ENCODE assay signal across 8 cellular contexts in genomic region chr16:68246121-68246520, GRCh38. TPM values are rescaled to one million over a fixed set of nuclear protein-coding genes. Genes with fewer than 3 reads are reported as not detected.
DNase-seq lines count a peak whose midpoint lies in the region; ATAC-seq and TF ChIP-seq lines count a peak whose summit lies in the region.

No MANE protein-coding gene starts in this region.

- no peak overlapping the region for H4K5ac ChIP-seq in mesendoderm (ENCODE audit: low read length)

- RAD21 ChIA-PET in HCT116 (lab: Charles Lee; ENCODE audit: low non-redundant PET in 1 of 2, low total read pairs in 2 of 2, uncharacterized antibody in 2 of 2, unreplicated experiment in 2 of 2) = no interaction called here

- H3K27ac Mint-ChIP-seq in activated CD4-positive, alpha-beta memory T cell treated with anti-CD3 and anti-CD28 coated beads for 36 hours = no peak overlapping the region

- no TSS peak for BruUV-seq in HCT116 (replicated peaks; lab: Mats Ljungman, UMichigan)

- ATAC-seq in HCT116 (no peak), right cardiac atrium (no peak)
- ATAC-seq in activated CD4-positive, CD25-positive, alpha-beta regulatory T cell treated with anti-CD3 and anti-CD28 coated beads, Interleukin-2, amount 50 U/mL, for 24 hours = no peak

- H3K9ac ChIP-seq in HCT116 (ENCODE audit: low read length) (peak overlapping the region; percentile 67), mesendoderm (ENCODE audit: low read length) (no peak overlapping the region)

- H3K27me3 Mint-ChIP-seq in activated CD4-positive, alpha-beta memory T cell treated with anti-CD3 and anti-CD28 coated beads for 36 hours = no peaks in the 10 kb centered on the region

- H3K23ac ChIP-seq in mesendoderm (ENCODE audit: low read length) = no peak overlapping the region

- peaks cover 5 to 21% of the 10 kb centered on the region in 2 experiments; a peak in 3 of 4 replicates for H3K4me1 ChIP-seq in HCT116 (ENCODE audit: control insufficient read depth in 1 of 2, insufficient read depth in 2 of 2, low read length in 2 of 2)
- H3K4me1 ChIP-seq in right cardiac atrium (ENCODE audit: control insufficient read depth, insufficient read depth, low read length) = peaks cover 19% of the 10 kb centered on the region
- peaks cover 13 to 60% (median 33%) of the 10 kb centered on the region in 6 donors for H3K4me1 ChIP-seq in spleen
- H3K4me1 ChIP-seq in mesendoderm (ENCODE audit: control insufficient read depth, low read depth, low read length) = peaks cover 4% of the 10 kb centered on the region

- no peak overlapping the region for H4K8ac ChIP-seq in mesendoderm (ENCODE audit: low read depth, low read length)

- H2BK120ac ChIP-seq in mesendoderm (ENCODE audit: low read depth, low read length) = no peak overlapping the region

- H4K20me1 ChIP-seq in HCT116 (ENCODE audit: insufficient read depth) = no peaks in the 10 kb centered on the region

- no peak overlapping the region for H3K18ac ChIP-seq in mesendoderm (ENCODE audit: low read length)

- no peaks in the 10 kb centered on the region for H3K9me2 ChIP-seq in HCT116 (ENCODE audit: insufficient read depth)

- no peaks in the 10 kb centered on the region for H3K79me1 ChIP-seq in mesendoderm (ENCODE audit: low read length)

- H3K27me3 ChIP-seq in HCT116 (ENCODE audit: insufficient read depth, low read length) (no peaks in the 10 kb centered on the region), right cardiac atrium (ENCODE audit: control insufficient read depth, insufficient read depth) (no peaks in the 10 kb centered on the region), spleen (replicated peaks in 1 of 7) (no peaks in the 10 kb centered on the region), mesendoderm (ENCODE audit: insufficient read depth, low read length, poor library complexity) (no peaks in the 10 kb centered on the region)

- DNase-seq in HCT116 (ENCODE audit: low read depth, low spot score) = no peak
- DNase-seq in activated CD4-positive, alpha-beta memory T cell treated with anti-CD3 and anti-CD28 coated beads for 36 hours = no peak
- peak in 1 of 3 donors; percentile 41 for DNase-seq in right cardiac atrium
- DNase-seq in spleen = peak; percentile 73
- DNase-seq in SW480 (ENCODE audit: low spot score) = no peak
- DNase-seq in RKO (ENCODE audit: low spot score) = no peak
- DNase-seq in mesendoderm = no peak

- H3K79me2 ChIP-seq in HCT116 (ENCODE audit: insufficient read depth, low read length) = peaks cover 10% of the 10 kb centered on the region; the same call in 1 of the 2 replicates
- H3K79me2 ChIP-seq in mesendoderm (ENCODE audit: control insufficient read depth, insufficient read depth, low read length) = no peaks in the 10 kb centered on the region

- no peak overlapping the region for H3K56ac ChIP-seq in mesendoderm (ENCODE audit: low read length)

- POLR2A ChIA-PET in HCT116 (lab: Charles Lee) = interaction anchor here (1.8 kb wide), 1 partner anchor 18 kb away, joined by 4 read pairs; the partner anchor contains the start of gene SLC7A6
- POLR2A ChIA-PET in activated CD4-positive, alpha-beta memory T cell treated with anti-CD3 and anti-CD28 coated beads for 36 hours (lab: Charles Lee) = interaction anchor here (1.1 to 1.5 kb wide), 2 partner anchors 9 to 16 kb away, joined by 3 to 4 read pairs; no protein-coding TSS in a partner anchor

- H3K4me3 ChIP-seq in HCT116 (replicated peaks in 1 of 2; ENCODE audit: low read depth in 1 of 2, low read length in 2 of 2) (peak overlapping the region; percentile 81 to 85), right cardiac atrium (ENCODE audit: low read length) (peak overlapping the region; percentile 68), spleen (peak overlapping the region; percentile 81 to 99 (median 93)), mesendoderm (ENCODE audit: low read length) (no peak overlapping the region)

- no peaks in the 10 kb centered on the region for H3K9me3 Mint-ChIP-seq in activated CD4-positive, alpha-beta memory T cell treated with anti-CD3 and anti-CD28 coated beads for 36 hours

- TF ChIP-seq CTCF in HCT116 (IDR thresholded peaks at IDR 0.05 in 2 of 3, conservative IDR thresholded peaks at IDR 0.05 in 1 of 3; ENCODE audit: borderline replicate concordance in 1 of 3, insufficient read depth in 1 of 3, low read depth in 2 of 3, low read length in 2 of 3) (no peak), spleen (IDR thresholded peaks at IDR 0.05 in 8 of 11, conservative IDR thresholded peaks at IDR 0.05 in 3 of 11) (no peak)

- no peak for TF ChIP-seq RAD21 in HCT116 (IDR thresholded peaks at IDR 0.05; ENCODE audit: low read depth)

- CTCF ChIA-PET in HCT116 (lab: Charles Lee) = no interaction called here
- CTCF ChIA-PET in activated CD4-positive, alpha-beta memory T cell treated with anti-CD3 and anti-CD28 coated beads for 36 hours (lab: Charles Lee) = interaction anchor here (4.0 to 7.0 kb wide), 3 partner anchors 15 to 82 kb away, joined by 18 to 47 read pairs (median 27); partner anchors contain the start of gene SLC7A6

- H3K4me3 Mint-ChIP-seq in activated CD4-positive, alpha-beta memory T cell treated with anti-CD3 and anti-CD28 coated beads for 36 hours = peak overlapping the region; percentile 89

- WGBS in right cardiac atrium = 74% methylated on average over 7 of the region's 7 CpGs
- 85 to 89% (median 86%) methylated on average over 7 of the region's 7 CpGs for WGBS in spleen, 5 donors
- WGBS in mesendoderm (ENCODE audit: extremely low coverage, insufficient coverage, low lambda C conversion rate) = no CpG with 5 or more reads among the region's 7 CpGs

- intact Hi-C loops in HCT116 (cut with micrococcal nuclease) (no loop called here), right cardiac atrium (cut with DNase I) (loop anchor here in 1 of 4 donors (10.0 kb wide), 1 partner anchor 269 kb away; no protein-coding TSS in a partner anchor), spleen (cut with DNase I; ENCODE audit: low total_unique reads) (no loop called here)
- intact Hi-C loops in activated CD4-positive, alpha-beta memory T cell treated with anti-CD3 and anti-CD28 coated beads for 36 hours (cut with micrococcal nuclease) = no loop called here

- H3K36me3 Mint-ChIP-seq in activated CD4-positive, alpha-beta memory T cell treated with anti-CD3 and anti-CD28 coated beads for 36 hours = peaks cover 9% of the 10 kb centered on the region

- no peak overlapping the region for H2BK5ac ChIP-seq in mesendoderm (ENCODE audit: low read length)

- H2AFZ ChIP-seq in HCT116 (ENCODE audit: low read depth, low read length, poor library complexity, severe bottlenecking) = no peak overlapping the region

- no peak overlapping the region for H2AK5ac ChIP-seq in mesendoderm (ENCODE audit: low read length)

- H3K9me3 ChIP-seq in HCT116 (ENCODE audit: control insufficient read depth in 1 of 2, insufficient read depth in 1 of 2, low read depth in 1 of 2, low read length in 2 of 2) (no peaks in the 10 kb centered on the region), right cardiac atrium (ENCODE audit: control insufficient read depth, low read length) (no peaks in the 10 kb centered on the region), spleen (no peaks in the 10 kb centered on the region)

- TF ChIP-seq POLR2A in HCT116 (IDR thresholded peaks at IDR 0.05; ENCODE audit: borderline replicate concordance, extremely low read depth, insufficient read depth, insufficient read length) (no peak), spleen (IDR thresholded peaks at IDR 0.05) (no peak)

- H3K36me3 ChIP-seq in HCT116 (ENCODE audit: control insufficient read depth in 1 of 2, insufficient read depth in 2 of 2, low read length in 2 of 2) (no peaks in the 10 kb centered on the region; a peak in 1 of 4 replicates), spleen (peaks cover 0 to 28% (median 8%) of the 10 kb centered on the region in 6 donors), mesendoderm (ENCODE audit: control insufficient read depth, insufficient read depth, low read length) (no peaks in the 10 kb centered on the region)

- peaks cover 25% of the 10 kb centered on the region for H3K4me1 Mint-ChIP-seq in activated CD4-positive, alpha-beta memory T cell treated with anti-CD3 and anti-CD28 coated beads for 36 hours (ENCODE audit: low read depth)

- no peak overlapping the region for H2BK15ac ChIP-seq in mesendoderm (replicated peaks; ENCODE audit: low read depth)

- H3K4ac ChIP-seq in mesendoderm (ENCODE audit: low read depth, low read length) = no peak overlapping the region

- H3K27ac ChIP-seq in HCT116 (ENCODE audit: low read depth, low read length) (no peak overlapping the region), right cardiac atrium (ENCODE audit: low read length) (peak overlapping the region; percentile 67), spleen (peak overlapping the region in 4 of 8 donors; percentile 68 to 87 (median 81)), mesendoderm (ENCODE audit: low read depth, low read length) (no peak overlapping the region)

- peak overlapping the region; percentile 99 for H3K4me2 ChIP-seq in HCT116 (ENCODE audit: low read length)
- H3K4me2 ChIP-seq in mesendoderm (ENCODE audit: low read length) = no peak overlapping the region

TF ChIP-seq in HCT116, 20 proteins besides CTCF, POLR2A, EP300 and RAD21 (continues in another document):
- TF ChIP-seq MAX (IDR thresholded peaks at IDR 0.05) = no peak

RNA-seq across cellular contexts. Expression of gene PLA2G15, which starts 0.9 kb away (rescaled TPM):
- total RNA-seq in HCT116 (2021; ENCODE audit: unreplicated experiment) (7.5 TPM), right cardiac atrium (10 to 100 TPM; 20.2 to 30.8 (median 28.7) TPM), spleen (10 to 100 TPM; 26.1 to 40.4 (median 35.7) TPM)
- 7.7 and 8.0 TPM in 2 replicates for polyA plus RNA-seq in HCT116 (2012)
- 1 to 10 TPM; 8.0 to 8.7 TPM for total RNA-seq in activated CD4-positive, alpha-beta memory T cell treated with anti-CD3 and anti-CD28 coated beads for 36 hours
- polyA plus RNA-seq in right cardiac atrium (18.2 TPM), spleen (1 to 10 TPM; 6.3 to 8.5 (median 7.9) TPM)
- 4.0 TPM for polyA plus RNA-seq in mesendoderm (2013, experiment 1 of 2)
- polyA plus RNA-seq in mesendoderm (2013, experiment 2 of 2) = 4.0 TPM

RNA-seq across cellular contexts. Expression of gene ESRP2, which starts 10.2 kb away (rescaled TPM):
- total RNA-seq in HCT116 (2021; ENCODE audit: unreplicated experiment) = 42.5 TPM
- polyA plus RNA-seq in HCT116 (2012) = 28.7 and 30.5 TPM in 2 replicates
- under 1 TPM; 0.27 to 0.59 TPM for total RNA-seq in activated CD4-positive, alpha-beta memory T cell treated with anti-CD3 and anti-CD28 coated beads for 36 hours
- under 1 TPM; 0.14 to 0.59 (median 0.36) TPM for total RNA-seq in right cardiac atrium
- polyA plus RNA-seq in right cardiac atrium = 0.16 TPM
- total RNA-seq in spleen = under 1 TPM in 5 of 7 donors, not detected in 2; 0.20 to 0.35 (median 0.27) TPM
- under 1 TPM; 0.02 to 0.16 (median 0.09) TPM for polyA plus RNA-seq in spleen
- polyA plus RNA-seq in mesendoderm (2013, experiment 1 of 2) = 26.2 TPM
- polyA plus RNA-seq in mesendoderm (2013, experiment 2 of 2) = 26.6 TPM

RNA-seq across cellular contexts. Expression of gene SLC7A6, which starts 18.2 kb away (rescaled TPM):
- total RNA-seq in HCT116 (2021; ENCODE audit: unreplicated experiment) = 28.5 TPM
- 8.3 and 9.1 TPM in 2 replicates for polyA plus RNA-seq in HCT116 (2012)
- total RNA-seq in activated CD4-positive, alpha-beta memory T cell treated with anti-CD3 and anti-CD28 coated beads for 36 hours = 10 to 100 TPM; 62.8 to 63.8 TPM
- 10 to 100 TPM; 39.0 to 60.7 (median 51.3) TPM for total RNA-seq in right cardiac atrium
- polyA plus RNA-seq in right cardiac atrium = 25.0 TPM
- total RNA-seq in spleen = 10 to 100 TPM; 24.9 to 62.8 (median 50.7) TPM
- 10 to 100 TPM in 2 of 3 donors, 1 to 10 TPM in 1; 9.8 to 12.3 (median 11.6) TPM for polyA plus RNA-seq in spleen
- 23.3 TPM for polyA plus RNA-seq in mesendoderm (2013, experiment 1 of 2)
- 22.1 TPM for polyA plus RNA-seq in mesendoderm (2013, experiment 2 of 2)

Comparison
In these comparisons a context has a peak if more than half of its experiments do, and no peak if none do; other contexts are left out.
1. RNA of gene ESRP2, which starts 10.2 kb away (total RNA-seq): 42.5 TPM in HCT116 (single experiment); 0.27 to 0.59 TPM in activated CD4-positive, alpha-beta memory T cell treated with anti-CD3 and anti-CD28 coated beads for 36 hours, 0.14 to 0.59 TPM in right cardiac atrium and 0.20 to 0.35 TPM in spleen; every median in the first group is over 10 times any median in the second.